Comparison of ENCODE assay signal across 15 cellular contexts in the genomic region with DNA sequence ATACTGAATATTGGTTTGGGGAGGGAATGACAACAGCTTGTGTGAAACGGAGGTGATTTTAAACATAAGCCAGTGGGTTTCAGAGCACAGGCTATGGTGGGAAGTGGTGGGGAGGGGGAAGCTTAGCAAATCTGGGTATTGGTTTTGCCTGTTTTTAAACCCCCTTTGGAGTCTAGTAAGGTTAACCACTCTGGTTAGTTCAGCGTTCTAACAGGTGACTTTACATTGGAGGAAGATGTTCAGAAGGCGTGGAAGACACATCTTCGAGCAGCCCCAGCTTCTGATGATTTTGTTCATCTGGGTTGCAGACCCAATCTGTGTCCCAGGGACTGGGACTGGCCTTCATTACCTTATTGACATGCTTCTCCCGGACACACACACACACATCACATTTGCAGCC.
"Had no signal": no experiment of that assay in that cellular context is flagged by ENCODE, and none has a peak within 500 bp of the region (broad histone marks: within the 10 kb centered on the region; RNA-seq: fewer than 3 reads in every experiment).

No MANE protein-coding gene starts in this region.

- H3K36me3 ChIP-seq: right atrium auricular region, suprapubic skin had no signal

- H3K9me3 ChIP-seq: right atrium auricular region, suprapubic skin had no signal

- H3K4me3 Mint-ChIP-seq: activated CD4-positive, alpha-beta T cell treated with anti-CD3 and anti-CD28 coated beads for 36 hours; activated T-helper 1 cell treated with anti-CD3 and anti-CD28 coated beads, Interleukin-12 subunit alpha, Interleukin-12 subunit beta, Interleukin-2, Interleukin-4 antibody, amounts not matched to agents 30 ng/mL and 10 ng/mL and 1 ng/mL, durations not matched to agents 14 hours and 24 hours and 36 hours; effector memory CD8-positive, alpha-beta T cell; stimulated activated naive B cell treated with anti-CD40 and anti-IgM and Interleukin-4, amounts not matched to agents 10 μg/mL and 1 μg/mL and 100 μg/mL, for 72 hours had no signal

- H3K4me3 ChIP-seq: right atrium auricular region, suprapubic skin had no signal

- H3K27me3 Mint-ChIP-seq: activated CD4-positive, alpha-beta T cell treated with anti-CD3 and anti-CD28 coated beads for 36 hours; effector memory CD8-positive, alpha-beta T cell; progenitor cell of endocrine pancreas; stimulated activated naive B cell treated with anti-CD40 and anti-IgM and Interleukin-4, amounts not matched to agents 10 μg/mL and 1 μg/mL and 100 μg/mL, for 72 hours had no signal

- H3K4me1 ChIP-seq: right atrium auricular region, suprapubic skin had no signal

- H3K27ac ChIP-seq: right atrium auricular region, suprapubic skin had no signal

- DNase-seq: activated CD4-positive, alpha-beta T cell treated with anti-CD3 and anti-CD28 coated beads for 36 hours; activated CD8-positive, alpha-beta memory T cell treated with anti-CD3 and anti-CD28 coated beads, Interleukin-2, amount 50 U/mL, for 48 hours; dermis blood vessel endothelial cell; effector memory CD8-positive, alpha-beta T cell; foreskin melanocyte; mesenchymal stem cell; stimulated activated CD4-positive, alpha-beta T cell treated with anti-CD3 and anti-CD28 coated beads, Interleukin-4, amount 100 ng/mL, for 1 hour; stimulated activated naive B cell treated with anti-CD40 and anti-IgM and Interleukin-4, amounts not matched to agents 10 μg/mL and 1 μg/mL and 100 μg/mL, for 72 hours; trophoblast cell had no signal

- FAIRE-seq: astrocyte, bronchial epithelial cell had no signal

- H3K36me3 Mint-ChIP-seq: stimulated activated naive B cell treated with anti-CD40 and anti-IgM and Interleukin-4, amounts not matched to agents 10 μg/mL and 1 μg/mL and 100 μg/mL, for 72 hours had no signal

- H3K27ac Mint-ChIP-seq: activated T-helper 1 cell treated with anti-CD3 and anti-CD28 coated beads, Interleukin-12 subunit alpha, Interleukin-12 subunit beta, Interleukin-2, Interleukin-4 antibody, amounts not matched to agents 30 ng/mL and 10 ng/mL and 1 ng/mL, durations not matched to agents 14 hours and 24 hours and 36 hours; effector memory CD8-positive, alpha-beta T cell; progenitor cell of endocrine pancreas; stimulated activated naive B cell treated with anti-CD40 and anti-IgM and Interleukin-4, amounts not matched to agents 10 μg/mL and 1 μg/mL and 100 μg/mL, for 72 hours had no signal

- ATAC-seq: effector memory CD8-positive, alpha-beta T cell; stimulated activated naive B cell treated with anti-CD40 and anti-IgM and Interleukin-4, amounts not matched to agents 10 μg/mL and 1 μg/mL and 100 μg/mL, for 72 hours had no signal

- H3K27me3 ChIP-seq: right atrium auricular region, suprapubic skin had no signal

- H3K9me3 Mint-ChIP-seq: effector memory CD8-positive, alpha-beta T cell; stimulated activated naive B cell treated with anti-CD40 and anti-IgM and Interleukin-4, amounts not matched to agents 10 μg/mL and 1 μg/mL and 100 μg/mL, for 72 hours had no signal
